16 cellular contexts compared by ENCODE assay signal in genomic region chr10:129472696-129473555, GRCh38. TPM values are rescaled to one million over a fixed set of nuclear protein-coding genes. Genes with fewer than 3 reads are reported as not detected.
DNase-seq lines count a peak whose midpoint lies in the region; ATAC-seq and TF ChIP-seq lines count a peak whose summit lies in the region.
"Had no signal": no experiment of that assay in that cellular context is flagged by ENCODE, and none has a peak within 500 bp of the region (broad histone marks: within the 10 kb centered on the region; RNA-seq: fewer than 3 reads in every experiment).

No MANE protein-coding gene starts in this region.

- POLR2A ChIA-PET in RWPE1 (lab: Yijun Ruan, JAX; ENCODE audit: low non-redundant PET) = no interaction called here

- no peaks in the 10 kb centered on the region for H3K9me3 Mint-ChIP-seq in nephron progenitor cell

- peak overlapping the region; percentile 5 for H3K27ac Mint-ChIP-seq in nephron progenitor cell

- 95 to 98% methylated on average over 18 to 22 of the region's 22 CpGs for WGBS in upper lobe of left lung, 2 donors

- H3K36me3 Mint-ChIP-seq in nephron progenitor cell (ENCODE audit: low read depth) = peaks cover 30% of the 10 kb centered on the region

- H3K27me3 Mint-ChIP-seq in nephron progenitor cell (ENCODE audit: low read depth, poor library complexity) = peaks cover 5% of the 10 kb centered on the region

- CTCF ChIA-PET in RWPE1 (lab: Yijun Ruan, JAX) = no interaction called here

- DNase-seq in MV-4-11 (lab: John Stamatoyannopoulos, UW) = peak; percentile 23
- no peak for DNase-seq in nephron progenitor cell
- no peak for DNase-seq in NCI-H2081 (lab: John Stamatoyannopoulos, UW)
- no peak for DNase-seq in upper lobe of left lung
- no peak for DNase-seq in RWPE1 (ENCODE audit: low spot score)
- DNase-seq in stimulated activated CD4-positive, alpha-beta T cell treated with anti-CD3 and anti-CD28 coated beads, Interleukin-12 subunit alpha, Interleukin-12 subunit beta, amount 100 ng/mL, for 4 hours = no peak
- DNase-seq: activated CD4-positive, alpha-beta T cell treated with anti-CD3 and anti-CD28 coated beads, Interleukin-2, amount 50 U/mL, for 4 hours; activated naive CD4-positive, alpha-beta T cell; central memory CD4-positive, alpha-beta T cell; DND-41; NCI-H187 treated with DMSO at 0.1 percent for 48 hours; SIG-M5; stimulated activated CD4-positive, alpha-beta T cell treated with anti-CD3 and anti-CD28 coated beads, Interleukin-2, amount 100 ng/mL, for 48 hours; T-helper 1 cell had no signal

- H3K4me1 ChIP-seq in upper lobe of left lung = peaks cover 0 to 4% (median under 1%) of the 10 kb centered on the region in 4 donors

- TF ChIP-seq CTCF in nephron progenitor cell (IDR thresholded peaks at IDR 0.05) (no peak), upper lobe of left lung (IDR thresholded peaks at IDR 0.05) (no peak), RWPE1 (conservative IDR thresholded peaks at IDR 0.05; ENCODE audit: low read depth) (no peak)

- H3K9me3 ChIP-seq in upper lobe of left lung = no peaks in the 10 kb centered on the region

- H3K36me3 ChIP-seq in upper lobe of left lung = peaks cover 0 to 3% (median 0%) of the 10 kb centered on the region in 4 donors

- H3K4me3 ChIP-seq in upper lobe of left lung = no peak overlapping the region

- no peak for TF ChIP-seq POLR2A in upper lobe of left lung (IDR thresholded peaks at IDR 0.05)

- TF ChIP-seq EP300 in upper lobe of left lung (IDR thresholded peaks at IDR 0.05) = no peak

- H3K4me3 Mint-ChIP-seq in nephron progenitor cell = no peak overlapping the region

- no peak overlapping the region for H3K27ac ChIP-seq in upper lobe of left lung
- H3K27ac ChIP-seq in RWPE1 = no peak overlapping the region

- H3K27me3 ChIP-seq in upper lobe of left lung = no peaks in the 10 kb centered on the region

- ATAC-seq in GM19351 (IDR thresholded peaks at IDR 0.05; ENCODE audit: unreplicated experiment) (peak; percentile 76), HG03060 (IDR thresholded peaks at IDR 0.05; ENCODE audit: low read depth, unreplicated experiment) (peak; percentile 85), upper lobe of left lung (ENCODE audit: low FRiP score in 2 of 2) (no peak)

- H3K4me1 Mint-ChIP-seq in nephron progenitor cell = peaks cover 51% of the 10 kb centered on the region

RNA-seq across cellular contexts. Expression of gene MGMT, which starts 5.9 kb away (rescaled TPM):
- total RNA-seq in upper lobe of left lung = 10 to 100 TPM; 20.9 to 44.0 (median 29.6) TPM

Comparison
In these comparisons a context has a peak if more than half of its experiments do, and no peak if none do; other contexts are left out.
1. ATAC-seq: peak in GM19351 (single experiment) and HG03060 (single experiment); none in upper lobe of left lung (0 of 2).